Comparison of ENCODE assay signal across 1 cellular context in the genomic region with DNA sequence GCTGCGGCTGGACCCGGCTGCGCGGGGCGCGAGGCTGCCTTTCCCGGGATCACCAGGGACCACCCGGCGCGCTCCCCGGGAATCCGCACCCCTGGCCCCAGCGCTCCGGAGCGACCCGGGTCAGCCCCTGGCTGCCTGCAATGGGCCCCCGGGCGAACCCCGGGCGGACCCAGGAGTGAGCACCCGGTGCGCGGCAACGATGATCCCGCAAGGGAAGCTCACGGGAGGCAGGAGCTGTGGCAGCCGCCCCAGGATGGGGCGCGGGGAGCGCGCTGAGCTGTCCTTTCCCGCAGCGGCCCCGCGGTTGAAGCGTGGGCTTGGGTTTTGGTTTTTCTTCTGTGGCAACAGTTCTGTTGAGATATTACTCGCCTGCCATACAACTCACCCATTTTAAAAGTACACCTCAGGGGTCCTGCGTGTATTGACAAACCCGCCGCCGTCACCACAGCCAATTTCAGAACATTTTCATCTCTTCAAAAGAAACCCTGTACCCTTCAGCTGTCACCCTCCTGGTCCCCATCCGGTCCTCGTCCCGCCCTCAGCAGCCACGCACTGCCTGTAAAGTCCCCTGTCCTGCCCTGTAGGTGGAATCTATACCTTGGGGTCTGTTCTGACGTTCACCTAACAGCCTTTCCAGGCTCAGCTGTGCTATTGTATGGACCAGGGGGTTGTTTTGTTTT.
TF ChIP-seq lines count a peak whose summit lies in the region.

No MANE protein-coding gene starts in this region.

TF ChIP-seq in SK-N-SH, 30 proteins besides CTCF, POLR2A, EP300 and RAD21:
- no peak for TF ChIP-seq ZBTB33 (IDR thresholded peaks at IDR 0.05; ENCODE audit: borderline replicate concordance, low read depth)
- no peak for TF ChIP-seq CHD2 (IDR thresholded peaks at IDR 0.05; ENCODE audit: low read length, partially characterized antibody)
- TF ChIP-seq RFX5 (IDR thresholded peaks at IDR 0.05; ENCODE audit: low read length): no peak
- TF ChIP-seq GABPA (IDR thresholded peaks at IDR 0.05; ENCODE audit: low read depth): no peak
- peak; percentile 98 for TF ChIP-seq EZH2phosphoT487 (IDR thresholded peaks at IDR 0.05; ENCODE audit: borderline replicate concordance, low read depth)
- no peak for TF ChIP-seq MAX (IDR thresholded peaks at IDR 0.05; ENCODE audit: low read depth)
- no peak for TF ChIP-seq YY1 (IDR thresholded peaks at IDR 0.05; ENCODE audit: low read depth)
